Comparison of ENCODE assay signal across 9 cellular contexts in the genomic region with DNA sequence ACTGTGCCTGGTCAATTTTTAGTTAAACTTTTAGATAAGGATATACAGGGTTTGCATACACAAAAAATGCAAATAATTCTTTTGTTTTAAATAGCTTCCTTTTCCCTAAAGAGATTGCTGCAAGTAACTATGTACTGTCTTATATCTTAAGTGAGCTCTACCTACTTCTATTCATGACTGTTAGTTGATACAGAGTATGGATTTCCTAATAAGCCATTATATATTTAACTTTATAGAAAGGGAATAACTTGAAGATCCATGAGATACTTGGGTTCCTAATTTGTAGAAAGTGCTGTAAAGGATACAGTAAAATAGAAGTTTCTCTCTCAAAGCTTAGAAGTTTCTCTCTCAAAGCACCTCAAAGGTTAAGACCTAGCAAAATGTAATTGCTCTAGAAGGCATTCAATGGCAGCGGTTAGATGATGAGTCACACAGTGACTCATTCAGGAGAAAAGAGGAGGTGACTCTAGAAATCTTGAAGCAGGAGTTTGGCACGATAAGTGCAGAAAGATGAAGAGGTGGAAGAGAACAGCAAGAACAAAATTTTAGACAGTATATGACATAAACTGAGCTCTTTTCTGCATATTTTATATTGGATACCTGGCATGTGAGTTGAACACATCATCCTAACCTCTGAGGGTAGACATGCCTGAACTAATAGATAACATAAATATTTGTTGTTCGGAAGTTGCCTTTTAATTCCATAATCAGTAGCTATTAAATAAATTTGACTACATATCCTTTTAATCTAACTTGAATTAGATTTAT. TPM values are rescaled to one million over a fixed set of nuclear protein-coding genes. Genes with fewer than 3 reads are reported as not detected.
DNase-seq lines count a peak whose midpoint lies in the region; ATAC-seq, FAIRE-seq and TF ChIP-seq lines count a peak whose summit lies in the region.
"Had no signal": no experiment of that assay in that cellular context is flagged by ENCODE, and none has a peak within 500 bp of the region (broad histone marks: within the 10 kb centered on the region; RNA-seq: fewer than 3 reads in every experiment).

No MANE protein-coding gene starts in this region.

- in situ Hi-C loops in Panc1 (cut with HindIII; ENCODE audit: low pct_unique_long_range_greater_than_20kb, low sequenced_read_pairs), result no loop called here

- CTCF ChIA-PET in Panc1 (lab: Charles Lee), result no interaction called here

- H3K27me3 ChIP-seq in Panc1 (ENCODE audit: control insufficient read depth, insufficient read depth, low read length) (no peaks in the 10 kb centered on the region), bronchial epithelial cell (ENCODE audit: control insufficient read depth, insufficient read depth, low read length) (no peaks in the 10 kb centered on the region)
- H3K27me3 ChIP-seq: BLaER1 treated with 17β-estradiol and CSF1 and Interleukin-3, amounts not matched to agents 10 nM and 100 nM had no signal

- TF ChIP-seq CTCF in Panc1 (IDR thresholded peaks at IDR 0.05) (no peak), bronchial epithelial cell (IDR thresholded peaks at IDR 0.05; ENCODE audit: insufficient read depth, low read length, severe bottlenecking) (no peak)

- H3K4me3 ChIP-seq in Panc1 (ENCODE audit: low read depth in 2 of 2, low read length in 2 of 2), result no peak overlapping the region
- H3K4me3 ChIP-seq in bronchial epithelial cell (ENCODE audit: low read depth, low read length), result no peak overlapping the region
- H3K4me3 ChIP-seq: BLaER1 treated with 17β-estradiol and CSF1 and Interleukin-3, amounts not matched to agents 10 nM and 100 nM had no signal

- H3K4me1 ChIP-seq in Panc1 (ENCODE audit: control insufficient read depth, insufficient read depth, low read length), result peaks cover 33% of the 10 kb centered on the region

- peaks cover 61% of the 10 kb centered on the region for H3K36me3 ChIP-seq in Panc1 (ENCODE audit: control insufficient read depth, insufficient read depth, low read length)
- H3K36me3 ChIP-seq in bronchial epithelial cell (ENCODE audit: control insufficient read depth, insufficient read depth, low read length), result peaks cover 4% of the 10 kb centered on the region

- H3K9me3 ChIP-seq in Panc1 (ENCODE audit: control insufficient read depth, insufficient read depth, low read depth, low read length), result no peaks in the 10 kb centered on the region
- H3K9me3 ChIP-seq: BLaER1 treated with 17β-estradiol and CSF1 and Interleukin-3, amounts not matched to agents 10 nM and 100 nM had no signal

- POLR2A ChIA-PET in Panc1 (lab: Charles Lee), result no interaction called here

- BruUV-seq in Panc1 (replicated peaks; lab: Mats Ljungman, UMichigan), result no TSS peak

- DNase-seq in NCI-H2227 (lab: John Stamatoyannopoulos, UW; ENCODE audit: unreplicated experiment), result peak; percentile 31
- no peak for DNase-seq in NCI-H2227 treated with DMSO at 0.1 percent for 48 hours (lab: John Stamatoyannopoulos, UW)
- DNase-seq in Panc1 (ENCODE audit: low read depth, low spot score), result peak; percentile 88
- peak; percentile 91 for DNase-seq in bronchial epithelial cell (ENCODE audit: low read depth)
- DNase-seq in putamen (ENCODE audit: low spot score), result peak; percentile 75
- no peak for DNase-seq in effector CD8-positive, alpha-beta T cell (lab: John Stamatoyannopoulos, UW)
- DNase-seq in NCI-H2029 (lab: John Stamatoyannopoulos, UW), result no peak

- no peak for FAIRE-seq in bronchial epithelial cell (lab: Jason Lieb, UNC)

- intact Hi-C loops in Panc1 (cut with micrococcal nuclease; ENCODE audit: unreplicated experiment), result no loop called here

- peak overlapping the region; percentile 76 for H3K27ac ChIP-seq in Panc1 (ENCODE audit: low read length)
- H3K27ac ChIP-seq: BLaER1 treated with 17β-estradiol and CSF1 and Interleukin-3, amounts not matched to agents 10 nM and 100 nM had no signal

- peak; percentile 81 for ATAC-seq in HG02852 (IDR thresholded peaks at IDR 0.05; ENCODE audit: unreplicated experiment)
- peak; percentile 95 for ATAC-seq in Panc1

RNA-seq across cellular contexts. Expression of gene DNAJC21, which starts 5.5 kb away (rescaled TPM):
- total RNA-seq in Panc1 (2021; ENCODE audit: unreplicated experiment) (54.5 TPM), bronchial epithelial cell (42.4 and 54.4 TPM in 2 replicates)
- 40.6 TPM for polyA plus RNA-seq in Panc1 (2012; ENCODE audit: insufficient read length)

RNA-seq across cellular contexts. Expression of gene BRIX1, which starts 8.4 kb away (rescaled TPM):
- total RNA-seq in Panc1 (2021; ENCODE audit: unreplicated experiment) (46.6 TPM), bronchial epithelial cell (17.4 and 29.0 TPM in 2 replicates)
- 31.4 TPM for polyA plus RNA-seq in Panc1 (2012; ENCODE audit: insufficient read length)

RNA-seq across cellular contexts. Expression of gene RAD1, which starts 8.6 kb away (rescaled TPM):
- total RNA-seq in Panc1 (2021; ENCODE audit: unreplicated experiment), result 31.8 TPM
- polyA plus RNA-seq in Panc1 (2012; ENCODE audit: insufficient read length), result 20.8 TPM
- total RNA-seq in bronchial epithelial cell, result 14.2 and 15.8 TPM in 2 replicates

Comparison
In these comparisons a context has a peak if more than half of its experiments do, and no peak if none do; other contexts are left out.
1. DNase-seq: peak in NCI-H2227 (single experiment), Panc1 (single experiment), bronchial epithelial cell (single experiment) and putamen (single experiment); none in NCI-H2227 treated with DMSO at 0.1 percent for 48 hours (single experiment), effector CD8-positive, alpha-beta T cell (single experiment) and NCI-H2029 (single experiment).